Comparison of ENCODE assay signal across 14 cellular contexts in the genomic region with DNA sequence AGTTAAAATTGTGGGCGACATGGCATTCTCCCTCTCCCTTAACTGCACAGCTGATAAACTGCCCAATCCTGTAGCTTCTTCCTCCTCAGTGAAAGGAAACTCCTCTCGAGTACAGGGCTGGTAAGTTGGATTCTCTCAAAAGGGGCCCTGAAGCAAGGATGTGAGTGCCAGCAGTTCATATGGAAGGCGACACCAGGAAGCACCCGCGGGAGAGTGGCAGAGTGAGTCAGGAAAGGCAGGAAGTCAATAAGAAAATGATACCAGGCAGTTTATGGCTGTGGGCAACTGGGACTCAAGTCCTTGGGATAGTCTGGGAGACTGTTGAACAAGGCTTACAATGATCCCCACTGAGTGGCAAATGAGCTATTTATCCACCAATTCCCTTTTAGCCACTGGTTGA. TPM values are rescaled to one million over a fixed set of nuclear protein-coding genes. Genes with fewer than 3 reads are reported as not detected.
DNase-seq lines count a peak whose midpoint lies in the region; ATAC-seq, FAIRE-seq and TF ChIP-seq lines count a peak whose summit lies in the region.
"Had no signal": no experiment of that assay in that cellular context is flagged by ENCODE, and none has a peak within 500 bp of the region (broad histone marks: within the 10 kb centered on the region; RNA-seq: fewer than 3 reads in every experiment).

No MANE protein-coding gene starts in this region.

- no peak for FAIRE-seq in GM19239 (lab: Jason Lieb, UNC)
- FAIRE-seq: endometrium had no signal

- in situ Hi-C loops in mammary epithelial cell (cut with MboI; ENCODE audit: low sequenced_read_pairs in 2 of 2): loop anchor here in 1 of 2 donors (25.0 kb wide), 1 partner anchor 107 kb away; no protein-coding TSS in a partner anchor

- H3K4me1 ChIP-seq in mammary epithelial cell (ENCODE audit: insufficient read depth, low read length) (peaks cover 32% of the 10 kb centered on the region), mucosa of rectum (ENCODE audit: control insufficient read depth in 2 of 2, insufficient read depth in 2 of 2, low read length in 2 of 2) (peaks cover 3 to 14% of the 10 kb centered on the region in 2 donors)

- BruUV-seq in mammary epithelial cell (replicated peaks; lab: Mats Ljungman, UMichigan): no TSS peak

- CTCF ChIA-PET in mammary epithelial cell (lab: Charles Lee; ENCODE audit: low non-redundant PET): no interaction called here

- 52% methylated on average over 5 of the region's 5 CpGs for WGBS in mammary epithelial cell (ENCODE audit: low coverage, missing lambda C conversion rate)

- DNase-seq in ELR (ENCODE audit: low read depth): peak; percentile 48
- peak; percentile 9 for DNase-seq in NCI-H2107 treated with DMSO at 0.1 percent for 48 hours (lab: John Stamatoyannopoulos, UW; ENCODE audit: unreplicated experiment)
- peak; percentile 53 for DNase-seq in mammary epithelial cell
- DNase-seq in GM19239 (ENCODE audit: insufficient read length, low spot score): no peak
- no peak for DNase-seq in posterior cingulate gyrus
- no peak for DNase-seq in NCI-H1436 (lab: John Stamatoyannopoulos, UW)
- DNase-seq: activated CD4-positive, alpha-beta T cell treated with anti-CD3 and anti-CD28 coated beads, Interleukin-2, amount 50 U/mL, for 1 hour; activated effector memory CD4-positive, alpha-beta T cell treated with Interleukin-2 at 50 U/mL for 16 hours; body of pancreas; C1 segment of cervical spinal cord; NCI-H1092 had no signal

- H3K27me3 ChIP-seq in mammary epithelial cell (ENCODE audit: insufficient read depth, low read length): no peaks in the 10 kb centered on the region
- H3K27me3 ChIP-seq in mucosa of rectum (ENCODE audit: control insufficient read depth in 2 of 2, insufficient read depth in 2 of 2, low read length in 2 of 2): no peaks in the 10 kb centered on the region
- H3K27me3 ChIP-seq: body of pancreas had no signal

- H3K27ac ChIP-seq in mammary epithelial cell (ENCODE audit: insufficient read depth, low read depth, low read length) (no peak overlapping the region), mucosa of rectum (ENCODE audit: low read depth in 2 of 2, low read length in 2 of 2) (peak overlapping the region; percentile 67 to 81)
- H3K27ac ChIP-seq: body of pancreas had no signal

- TF ChIP-seq CTCF in mammary epithelial cell (conservative IDR thresholded peaks at IDR 0.05 in 1 of 2, IDR thresholded peaks at IDR 0.05 in 1 of 2; ENCODE audit: extremely low read depth in 1 of 2, insufficient read depth in 1 of 2, low read depth in 1 of 2, low read length in 2 of 2): no peak

- H3K9me3 ChIP-seq in mammary epithelial cell (replicated peaks; ENCODE audit: insufficient read depth, low read length) (no peaks in the 10 kb centered on the region), mucosa of rectum (ENCODE audit: control insufficient read depth in 2 of 2, low read length in 2 of 2) (no peaks in the 10 kb centered on the region)
- H3K9me3 ChIP-seq: body of pancreas had no signal

- dilution Hi-C loops in mammary epithelial cell (cut with HindIII; ENCODE audit: low sequenced_read_pairs): no loop called here

- H3K4me3 ChIP-seq in mammary epithelial cell (replicated peaks in 1 of 3; ENCODE audit: insufficient read depth in 1 of 3, low read depth in 2 of 3, low read length in 3 of 3) (no peak overlapping the region), mucosa of rectum (ENCODE audit: low read length in 2 of 2) (no peak overlapping the region)
- H3K4me3 ChIP-seq: body of pancreas had no signal

- H3K9ac ChIP-seq in mammary epithelial cell (ENCODE audit: insufficient read depth, low read length): no peak overlapping the region
- H3K9ac ChIP-seq in mucosa of rectum (ENCODE audit: low read depth in 1 of 2, low read length in 2 of 2): peak overlapping the region in 1 of 2 donors; percentile 9

- peak overlapping the region; percentile 40 for H2AFZ ChIP-seq in mammary epithelial cell (ENCODE audit: low read depth, low read length)

- ATAC-seq in HG02610 (IDR thresholded peaks at IDR 0.05; ENCODE audit: unreplicated experiment): no peak
- ATAC-seq: body of pancreas had no signal

- H3K79me2 ChIP-seq in mammary epithelial cell (ENCODE audit: insufficient read depth, low read length): no peaks in the 10 kb centered on the region

- H3K36me3 ChIP-seq in mammary epithelial cell (ENCODE audit: insufficient read depth, low read length): no peaks in the 10 kb centered on the region
- H3K36me3 ChIP-seq in mucosa of rectum (ENCODE audit: control insufficient read depth in 2 of 2, insufficient read depth in 2 of 2, low read length in 2 of 2): peaks cover 0 to 4% of the 10 kb centered on the region in 2 donors

- intact Hi-C loops in mammary epithelial cell (cut with micrococcal nuclease): loop anchor here (2.0 to 5.0 kb wide), 2 partner anchors 33 to 57 kb away; a partner anchor contains a TSS
- intact Hi-C loops in posterior cingulate gyrus (cut with DNase I): no loop called here

- no peak overlapping the region for H3K4me2 ChIP-seq in mammary epithelial cell (ENCODE audit: insufficient read depth, low read depth, low read length)

- no peaks in the 10 kb centered on the region for H4K20me1 ChIP-seq in mammary epithelial cell (ENCODE audit: insufficient read depth, low read length)

RNA-seq across cellular contexts. Expression of a gene that starts 34.8 kb away (rescaled TPM):
- total RNA-seq in mammary epithelial cell: 10 to 100 TPM; 14.7 to 19.6 TPM
- polyA plus RNA-seq in mammary epithelial cell: 14.1 TPM
- polyA minus RNA-seq in mammary epithelial cell: 0.72 TPM

RNA-seq across cellular contexts. Expression of a gene that starts 57.6 kb away (rescaled TPM):
- total RNA-seq in mammary epithelial cell: 10 to 100 TPM in 1 of 2 donors, 1 to 10 TPM in 1; 7.5 to 68.6 TPM
- 21.0 TPM for polyA plus RNA-seq in mammary epithelial cell
- polyA minus RNA-seq in mammary epithelial cell: 15.4 TPM

Comparison
In these comparisons a context has a peak if more than half of its experiments do, and no peak if none do; other contexts are left out.
1. DNase-seq: peak in ELR (single experiment), NCI-H2107 treated with DMSO at 0.1 percent for 48 hours (single experiment) and mammary epithelial cell (single experiment); none in GM19239 (single experiment), posterior cingulate gyrus (0 of 10) and NCI-H1436 (single experiment).